ENCODE assay signal across 16 cellular contexts in the genomic region with DNA sequence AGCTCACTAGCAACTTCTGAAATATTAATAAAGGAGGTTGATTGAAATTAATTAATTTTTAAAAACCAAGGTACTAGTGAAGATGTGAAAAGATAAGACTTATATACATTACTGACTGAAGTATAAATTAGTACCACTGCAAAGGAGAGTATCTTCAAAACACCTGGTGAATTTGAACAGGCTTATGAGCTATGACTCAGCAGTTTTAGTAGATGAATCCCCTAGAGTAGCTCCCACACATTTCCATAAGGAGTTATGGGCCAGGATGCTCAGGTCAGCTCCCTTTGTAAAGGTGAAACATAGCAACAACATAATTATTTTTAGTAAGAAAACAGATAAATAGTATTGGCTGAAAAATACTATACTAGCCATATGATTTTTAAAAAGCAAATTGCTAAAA.
DNase-seq lines count a peak whose midpoint lies in the region; ATAC-seq and TF ChIP-seq lines count a peak whose summit lies in the region.
"Had no signal": no experiment of that assay in that cellular context is flagged by ENCODE, and none has a peak within 500 bp of the region (broad histone marks: within the 10 kb centered on the region; RNA-seq: fewer than 3 reads in every experiment).

No MANE protein-coding gene starts in this region.

- H3K36me3 Mint-ChIP-seq in WTC11 = no peaks in the 10 kb centered on the region
- H3K36me3 Mint-ChIP-seq in activated T-helper 2 cell treated with anti-CD3 and anti-CD28 coated beads, Interferon-gamma antibody, Interleukin-2, Interleukin-4, amounts not matched to agents 10 μg/mL and 5 μg/mL and 100 μg/mL, durations not matched to agents 14 hours and 24 hours and 36 hours (ENCODE audit: low read depth) = no peaks in the 10 kb centered on the region
- H3K36me3 Mint-ChIP-seq: activated naive CD4-positive, alpha-beta T cell treated with anti-CD3 and anti-CD28 coated beads, Interleukin-2, amount 50 U/mL, for 72 hours had no signal

- H3K9me3 Mint-ChIP-seq in WTC11 = no peaks in the 10 kb centered on the region
- H3K9me3 Mint-ChIP-seq in activated T-helper 2 cell treated with anti-CD3 and anti-CD28 coated beads, Interferon-gamma antibody, Interleukin-2, Interleukin-4, amounts not matched to agents 10 μg/mL and 5 μg/mL and 100 μg/mL, durations not matched to agents 14 hours and 24 hours and 36 hours = peaks cover under 1% of the 10 kb centered on the region

- no peak overlapping the region for H3K4me3 Mint-ChIP-seq in WTC11
- no peak overlapping the region for H3K4me3 Mint-ChIP-seq in activated T-helper 2 cell treated with anti-CD3 and anti-CD28 coated beads, Interferon-gamma antibody, Interleukin-2, Interleukin-4, amounts not matched to agents 10 μg/mL and 5 μg/mL and 100 μg/mL, durations not matched to agents 14 hours and 24 hours and 36 hours (ENCODE audit: low read depth)
- H3K4me3 Mint-ChIP-seq: central memory CD8-positive, alpha-beta T cell had no signal

- POLR2A ChIA-PET in WTC11 (lab: Charles Lee) = no interaction called here

- no peaks in the 10 kb centered on the region for H3K27me3 Mint-ChIP-seq in WTC11 (ENCODE audit: low read depth)
- H3K27me3 Mint-ChIP-seq in activated T-helper 2 cell treated with anti-CD3 and anti-CD28 coated beads, Interferon-gamma antibody, Interleukin-2, Interleukin-4, amounts not matched to agents 10 μg/mL and 5 μg/mL and 100 μg/mL, durations not matched to agents 14 hours and 24 hours and 36 hours (ENCODE audit: low read depth) = no peaks in the 10 kb centered on the region
- H3K27me3 Mint-ChIP-seq: central memory CD8-positive, alpha-beta T cell had no signal

- no peak overlapping the region for H3K27ac Mint-ChIP-seq in WTC11
- H3K27ac Mint-ChIP-seq in activated T-helper 2 cell treated with anti-CD3 and anti-CD28 coated beads, Interferon-gamma antibody, Interleukin-2, Interleukin-4, amounts not matched to agents 10 μg/mL and 5 μg/mL and 100 μg/mL, durations not matched to agents 14 hours and 24 hours and 36 hours = no peak overlapping the region
- H3K27ac Mint-ChIP-seq: activated naive CD4-positive, alpha-beta T cell treated with anti-CD3 and anti-CD28 coated beads, Interleukin-2, amount 50 U/mL, for 72 hours had no signal

- ATAC-seq in WTC11 (no peak), GM19455 (IDR thresholded peaks at IDR 0.05; ENCODE audit: unreplicated experiment) (no peak), HG03439 (IDR thresholded peaks at IDR 0.05; ENCODE audit: unreplicated experiment) (no peak)
- ATAC-seq: activated naive CD4-positive, alpha-beta T cell treated with anti-CD3 and anti-CD28 coated beads, Interleukin-2, amount 50 U/mL, for 72 hours had no signal

- DNase-seq in NCI-H345 (lab: John Stamatoyannopoulos, UW) (peak; percentile 11), NCI-H345 treated with DMSO at 0.1 percent for 48 hours (lab: John Stamatoyannopoulos, UW; ENCODE audit: unreplicated experiment) (no peak), NCI-H2171 (lab: John Stamatoyannopoulos, UW) (peak; percentile 42), WTC11 (ENCODE audit: low spot score) (no peak), renal cortical epithelial cell (ENCODE audit: low read depth) (peak; percentile 14)
- DNase-seq in activated T-helper 2 cell treated with anti-CD3 and anti-CD28 coated beads, Interferon-gamma antibody, Interleukin-2, Interleukin-4, amounts not matched to agents 10 μg/mL and 5 μg/mL and 100 μg/mL, durations not matched to agents 14 hours and 24 hours and 36 hours (ENCODE audit: low spot score) = no peak
- DNase-seq: activated CD4-positive, alpha-beta T cell treated with anti-CD3 and anti-CD28 coated beads for 1 hour; GM23248; head of caudate nucleus; Kasumi-1; kidney; stimulated activated naive CD4-positive, alpha-beta T cell treated with Interleukin-2 at 50 U/mL for 16 hours had no signal

- peaks cover 40% of the 10 kb centered on the region for H3K4me1 Mint-ChIP-seq in WTC11
- no peaks in the 10 kb centered on the region for H3K4me1 Mint-ChIP-seq in activated T-helper 2 cell treated with anti-CD3 and anti-CD28 coated beads, Interferon-gamma antibody, Interleukin-2, Interleukin-4, amounts not matched to agents 10 μg/mL and 5 μg/mL and 100 μg/mL, durations not matched to agents 14 hours and 24 hours and 36 hours (ENCODE audit: low read depth)
- H3K4me1 Mint-ChIP-seq: central memory CD8-positive, alpha-beta T cell had no signal

- intact Hi-C loops in activated T-helper 2 cell treated with anti-CD3 and anti-CD28 coated beads, Interferon-gamma antibody, Interleukin-2, Interleukin-4, amounts not matched to agents 10 μg/mL and 5 μg/mL and 100 μg/mL, durations not matched to agents 14 hours and 24 hours and 36 hours (cut with micrococcal nuclease) = no loop called here

- CTCF ChIA-PET in WTC11 (lab: Charles Lee) = interaction anchor here (1.4 kb wide), 1 partner anchor 37 kb away, joined by 5 read pairs; no protein-coding TSS in a partner anchor

- TF ChIP-seq CTCF in WTC11 (IDR thresholded peaks at IDR 0.05) = no peak

TF ChIP-seq in WTC11, 78 proteins besides CTCF, POLR2A, EP300 and RAD21:
- peak; percentile 67; the same call in 1 of the 2 replicates for TF ChIP-seq NFE2L1 (CRISPR knock-in tag; IDR thresholded peaks at IDR 0.05)
- TF ChIP-seq, protein P1, sequence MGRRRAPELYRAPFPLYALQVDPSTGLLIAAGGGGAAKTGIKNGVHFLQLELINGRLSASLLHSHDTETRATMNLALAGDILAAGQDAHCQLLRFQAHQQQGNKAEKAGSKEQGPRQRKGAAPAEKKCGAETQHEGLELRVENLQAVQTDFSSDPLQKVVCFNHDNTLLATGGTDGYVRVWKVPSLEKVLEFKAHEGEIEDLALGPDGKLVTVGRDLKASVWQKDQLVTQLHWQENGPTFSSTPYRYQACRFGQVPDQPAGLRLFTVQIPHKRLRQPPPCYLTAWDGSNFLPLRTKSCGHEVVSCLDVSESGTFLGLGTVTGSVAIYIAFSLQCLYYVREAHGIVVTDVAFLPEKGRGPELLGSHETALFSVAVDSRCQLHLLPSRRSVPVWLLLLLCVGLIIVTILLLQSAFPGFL (CRISPR knock-in tag; IDR thresholded peaks at IDR 0.05; ENCODE audit: borderline replicate concordance) = no peak

Comparison
In these comparisons a context has a peak if more than half of its experiments do, and no peak if none do; other contexts are left out.
1. DNase-seq: peak in NCI-H345 (single experiment), NCI-H2171 (single experiment) and renal cortical epithelial cell (single experiment); none in NCI-H345 treated with DMSO at 0.1 percent for 48 hours (single experiment), WTC11 (single experiment) and activated T-helper 2 cell treated with anti-CD3 and anti-CD28 coated beads, Interferon-gamma antibody, Interleukin-2, Interleukin-4, amounts not matched to agents 10 μg/mL and 5 μg/mL and 100 μg/mL, durations not matched to agents 14 hours and 24 hours and 36 hours (single experiment).